In the genomic region with DNA sequence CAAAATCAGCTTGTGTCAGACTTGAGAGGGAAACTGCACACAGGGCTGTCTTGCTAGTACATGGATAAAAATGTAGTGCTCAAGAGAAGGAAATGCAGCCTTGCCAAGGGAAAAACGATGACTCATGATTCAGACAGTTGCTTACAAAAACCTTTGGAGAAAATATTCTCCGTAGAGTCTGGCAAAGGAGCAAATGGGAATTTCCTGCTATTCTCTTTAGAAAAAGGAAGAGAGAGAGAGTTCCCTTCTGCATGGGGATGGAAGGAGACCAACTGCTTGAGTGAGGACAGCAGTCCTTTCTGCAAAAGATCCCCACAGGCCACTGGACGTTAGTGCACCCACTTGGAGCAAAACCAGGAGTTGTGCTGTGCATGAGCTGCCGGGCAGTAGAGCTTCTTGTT, we compare ENCODE assay signal across 8 cellular contexts. TPM values are rescaled to one million over a fixed set of nuclear protein-coding genes. Genes with fewer than 3 reads are reported as not detected.
A peak's percentile ranks its signal among the peaks of the same experiment; 100 is the strongest.
DNase-seq lines count a peak whose midpoint lies in the region; ATAC-seq and TF ChIP-seq lines count a peak whose summit lies in the region.

No MANE protein-coding gene starts in this region.

- H3K27ac Mint-ChIP-seq in stimulated activated effector memory CD8-positive, alpha-beta T cell treated with anti-CD3 and anti-CD28 coated beads, Interleukin-12 subunit alpha, Interleukin-12 subunit beta, amount 100 ng/mL, for 72 hours = no peak overlapping the region

- peak overlapping the region; percentile 50 for H3K9ac ChIP-seq in GM23248
- H3K9ac ChIP-seq in adipocyte (ENCODE audit: low read length) = no peak overlapping the region

- H3K4me1 Mint-ChIP-seq in stimulated activated effector memory CD8-positive, alpha-beta T cell treated with anti-CD3 and anti-CD28 coated beads, Interleukin-12 subunit alpha, Interleukin-12 subunit beta, amount 100 ng/mL, for 72 hours = no peaks in the 10 kb centered on the region

- peak in 3 of 5 experiments; percentile 13 to 37 (median 14) for TF ChIP-seq CTCF in gastrocnemius medialis (IDR thresholded peaks at IDR 0.05 in 4 of 5, conservative IDR thresholded peaks at IDR 0.05 in 1 of 5)

- peak; percentile 97 to 98 for ATAC-seq in right cardiac atrium
- peak; percentile 75 to 88 for ATAC-seq in gastrocnemius medialis
- no peak for ATAC-seq in stimulated activated effector memory CD8-positive, alpha-beta T cell treated with anti-CD3 and anti-CD28 coated beads, Interleukin-12 subunit alpha, Interleukin-12 subunit beta, amount 100 ng/mL, for 72 hours

- peaks cover 15% of the 10 kb centered on the region for H3F3A ChIP-seq in GM23248 (ENCODE audit: insufficient read depth)

- DNase-seq in GM23248 = peak; percentile 95
- peak; percentile 94 for DNase-seq in adipocyte (ENCODE audit: low read depth)
- DNase-seq in right cardiac atrium = peak; percentile 21 to 65 (median 63)
- DNase-seq in gastrocnemius medialis = peak; percentile 10 to 14
- no peak for DNase-seq in activated gamma-delta T cell (lab: John Stamatoyannopoulos, UW)
- DNase-seq in NCI-H345 treated with DMSO at 0.1 percent for 48 hours (lab: John Stamatoyannopoulos, UW; ENCODE audit: unreplicated experiment) = no peak
- no peak for DNase-seq in RPMI8226
- DNase-seq in stimulated activated effector memory CD8-positive, alpha-beta T cell treated with anti-CD3 and anti-CD28 coated beads, Interleukin-12 subunit alpha, Interleukin-12 subunit beta, amount 100 ng/mL, for 72 hours (ENCODE audit: low spot score in 2 of 2) = no peak

- in situ Hi-C loops in GM23248 (cut with MboI) (no loop called here), gastrocnemius medialis (cut with MboI; ENCODE audit: low sequenced_read_pairs in 4 of 4) (no loop called here)

- H3K27ac ChIP-seq in GM23248 = peak overlapping the region; percentile 56
- H3K27ac ChIP-seq in right cardiac atrium (ENCODE audit: low read length) = no peak overlapping the region
- no peak overlapping the region for H3K27ac ChIP-seq in gastrocnemius medialis

- H3K27me3 ChIP-seq in GM23248 (replicated peaks; ENCODE audit: insufficient read depth) = no peaks in the 10 kb centered on the region
- no peaks in the 10 kb centered on the region for H3K27me3 ChIP-seq in adipocyte (replicated peaks; ENCODE audit: control insufficient read depth, insufficient read depth, low read length)
- no peaks in the 10 kb centered on the region for H3K27me3 ChIP-seq in right cardiac atrium (ENCODE audit: control insufficient read depth, insufficient read depth)
- no peaks in the 10 kb centered on the region for H3K27me3 ChIP-seq in gastrocnemius medialis

- no peaks in the 10 kb centered on the region for H3K9me2 ChIP-seq in GM23248 (ENCODE audit: insufficient read depth)

- H2AFZ ChIP-seq in GM23248 = peak overlapping the region; percentile 47

- intact Hi-C loops in right cardiac atrium (cut with DNase I) = no loop called here
- intact Hi-C loops in gastrocnemius medialis (cut with DNase I; ENCODE audit: low total_unique reads) = no loop called here

- H3K4me3 ChIP-seq in GM23248 = peak overlapping the region; percentile 61
- H3K4me3 ChIP-seq in adipocyte (ENCODE audit: low read length) = peak overlapping the region; percentile 59
- H3K4me3 ChIP-seq in right cardiac atrium (ENCODE audit: low read length) = no peak overlapping the region
- H3K4me3 ChIP-seq in gastrocnemius medialis = peak overlapping the region in 2 of 4 donors; percentile 2 to 11

- H3K4me1 ChIP-seq in GM23248 (ENCODE audit: insufficient read depth) (peaks cover 9% of the 10 kb centered on the region), adipocyte (ENCODE audit: control insufficient read depth, insufficient read depth, low read length) (peaks cover 12% of the 10 kb centered on the region), right cardiac atrium (ENCODE audit: control insufficient read depth, insufficient read depth, low read length) (peaks cover 4% of the 10 kb centered on the region), gastrocnemius medialis (peaks cover 0 to 4% of the 10 kb centered on the region in 2 donors)

- H3K36me3 Mint-ChIP-seq in stimulated activated effector memory CD8-positive, alpha-beta T cell treated with anti-CD3 and anti-CD28 coated beads, Interleukin-12 subunit alpha, Interleukin-12 subunit beta, amount 100 ng/mL, for 72 hours = no peaks in the 10 kb centered on the region

- H3K79me2 ChIP-seq in GM23248 (ENCODE audit: insufficient read depth) = no peaks in the 10 kb centered on the region

- no peak overlapping the region for H3K4me3 Mint-ChIP-seq in stimulated activated effector memory CD8-positive, alpha-beta T cell treated with anti-CD3 and anti-CD28 coated beads, Interleukin-12 subunit alpha, Interleukin-12 subunit beta, amount 100 ng/mL, for 72 hours

- no peaks in the 10 kb centered on the region for H4K20me1 ChIP-seq in GM23248 (ENCODE audit: insufficient read depth)

- H3K36me3 ChIP-seq in GM23248 (ENCODE audit: low read depth) (no peaks in the 10 kb centered on the region), adipocyte (ENCODE audit: control insufficient read depth, insufficient read depth, low read length, severe bottlenecking) (no peaks in the 10 kb centered on the region), gastrocnemius medialis (no peaks in the 10 kb centered on the region)

- 3 to 4% methylated on average over 4 of the region's 4 CpGs for WGBS in GM23248 (ENCODE audit: low coverage in 1 of 2, low lambda C conversion rate in 2 of 2, missing lambda C conversion rate in 2 of 2), 2 experiments
- WGBS in right cardiac atrium = 14% methylated on average over 4 of the region's 4 CpGs

- H3K9me3 Mint-ChIP-seq in stimulated activated effector memory CD8-positive, alpha-beta T cell treated with anti-CD3 and anti-CD28 coated beads, Interleukin-12 subunit alpha, Interleukin-12 subunit beta, amount 100 ng/mL, for 72 hours = no peaks in the 10 kb centered on the region

- peak overlapping the region; percentile 84 for H3K4me2 ChIP-seq in GM23248 (ENCODE audit: unreplicated experiment)

- TF ChIP-seq POLR2A in gastrocnemius medialis (IDR thresholded peaks at IDR 0.05) = no peak

- no peaks in the 10 kb centered on the region for H3K9me3 ChIP-seq in GM23248 (ENCODE audit: low read depth)
- no peaks in the 10 kb centered on the region for H3K9me3 ChIP-seq in adipocyte (ENCODE audit: control insufficient read depth, low read length)
- H3K9me3 ChIP-seq in right cardiac atrium (ENCODE audit: control insufficient read depth, low read length) = no peaks in the 10 kb centered on the region
- H3K9me3 ChIP-seq in gastrocnemius medialis = no peaks in the 10 kb centered on the region

RNA-seq across cellular contexts. Expression of a gene that starts 7.6 kb away (rescaled TPM):
- not detected in 2 replicates for total RNA-seq in GM23248 (2014; rRNA removed; shearing (Covaris generic))
- polyA plus RNA-seq in GM23248 (2016; fragmentation: Nextera tagmentation; extraction: Ambion mirVana) (not detected in 2 replicates), right cardiac atrium (not detected)
- total RNA-seq in right cardiac atrium (not detected), gastrocnemius medialis (not detected)

RNA-seq across cellular contexts. Expression of a gene that starts 38.7 kb away (rescaled TPM):
- 4.7 and 7.5 TPM in 2 replicates for total RNA-seq in GM23248 (2014; rRNA removed; shearing (Covaris generic))
- polyA plus RNA-seq in GM23248 (2016; fragmentation: Nextera tagmentation; extraction: Ambion mirVana) = 2.7 and 3.8 TPM in 2 replicates
- 1 to 10 TPM in 2 of 4 donors, under 1 TPM in 2; 0.97 to 1.7 (median 1.1) TPM for total RNA-seq in right cardiac atrium
- polyA plus RNA-seq in right cardiac atrium = 0.34 TPM
- under 1 TPM; 0.15 to 0.71 (median 0.44) TPM for total RNA-seq in gastrocnemius medialis

Comparison
In these comparisons a context has a peak if more than half of its experiments do, and no peak if none do; other contexts are left out.
1. DNase-seq: peak in GM23248 (single experiment), adipocyte (single experiment), right cardiac atrium (3 of 3) and gastrocnemius medialis (2 of 2); none in activated gamma-delta T cell (single experiment), NCI-H345 treated with DMSO at 0.1 percent for 48 hours (single experiment), RPMI8226 (single experiment) and stimulated activated effector memory CD8-positive, alpha-beta T cell treated with anti-CD3 and anti-CD28 coated beads, Interleukin-12 subunit alpha, Interleukin-12 subunit beta, amount 100 ng/mL, for 72 hours (0 of 2).